ENCODE assay signal across 8 cellular contexts in the genomic region with DNA sequence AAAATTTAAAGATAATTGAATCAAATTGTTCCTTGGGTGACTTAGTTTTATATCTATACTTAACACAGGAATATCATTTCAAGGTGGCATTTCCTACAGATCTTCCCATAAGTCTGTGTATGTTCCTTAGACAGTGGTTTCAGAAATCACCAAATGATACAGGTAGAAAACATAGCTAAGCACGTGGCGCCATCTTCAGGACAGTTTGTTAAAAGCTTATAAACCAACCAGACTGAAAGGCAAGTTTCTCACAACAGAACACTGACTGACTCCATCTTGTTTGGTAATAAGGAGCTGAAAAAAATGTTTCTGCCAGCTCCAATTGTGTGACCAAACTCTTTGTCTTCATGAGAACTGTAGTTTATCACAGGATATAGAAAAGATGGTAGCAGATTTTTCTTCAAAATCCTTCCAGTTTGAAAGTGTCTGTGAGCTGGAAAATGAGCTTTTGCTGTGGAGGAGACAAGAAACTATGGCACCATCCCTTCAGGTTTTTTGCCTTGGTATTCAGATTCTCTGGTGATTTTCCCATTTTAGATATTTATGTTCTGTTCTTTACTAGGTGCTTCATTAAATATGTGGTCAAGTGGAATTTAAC. TPM values are rescaled to one million over a fixed set of nuclear protein-coding genes. Genes with fewer than 3 reads are reported as not detected.
DNase-seq lines count a peak whose midpoint lies in the region; ATAC-seq and TF ChIP-seq lines count a peak whose summit lies in the region.

No MANE protein-coding gene starts in this region.

- TF ChIP-seq POLR2A in esophagus squamous epithelium (IDR thresholded peaks at IDR 0.05), result no peak

- H3K27ac ChIP-seq in KMS-11 (no peak overlapping the region), OCI-LY7 (ENCODE audit: low read depth, low read length, poor library complexity, severe bottlenecking) (no peak overlapping the region), esophagus squamous epithelium (no peak overlapping the region), neural cell (ENCODE audit: low read length) (no peak overlapping the region)

- H3K9me3 ChIP-seq in OCI-LY7 (ENCODE audit: low read length) (no peaks in the 10 kb centered on the region), esophagus squamous epithelium (no peaks in the 10 kb centered on the region), neural cell (ENCODE audit: low read length) (no peaks in the 10 kb centered on the region)

- 0% methylated on average over 2 of the region's 2 CpGs for WGBS in esophagus squamous epithelium, 2 donors

- peak; percentile 85 for TF ChIP-seq CTCF in KMS-11 (conservative IDR thresholded peaks at IDR 0.05; ENCODE audit: low read depth, low read length)
- TF ChIP-seq CTCF in OCI-LY7 (conservative IDR thresholded peaks at IDR 0.05; ENCODE audit: low read length), result peak; percentile 92
- peak in 5 of 6 experiments; percentile 49 to 67 (median 56) for TF ChIP-seq CTCF in esophagus squamous epithelium (IDR thresholded peaks at IDR 0.05)
- peak; percentile 91 for TF ChIP-seq CTCF in neural cell (IDR thresholded peaks at IDR 0.05; ENCODE audit: poor library complexity, severe bottlenecking)

- no TSS peak for BruUV-seq in OCI-LY7 (replicated peaks; lab: Mats Ljungman, UMichigan)

- H3K4me2 ChIP-seq in KMS-11 (no peak overlapping the region), OCI-LY7 (ENCODE audit: low read length) (no peak overlapping the region), neural cell (ENCODE audit: low read length) (no peak overlapping the region)

- no peak overlapping the region for H3K4me3 ChIP-seq in KMS-11 (IDR thresholded peaks at IDR 0.05; ENCODE audit: insufficient read depth, low read depth, low read length)
- H3K4me3 ChIP-seq in OCI-LY7 (ENCODE audit: low read depth, low read length, poor library complexity, severe bottlenecking), result no peak overlapping the region
- H3K4me3 ChIP-seq in esophagus squamous epithelium, result no peak overlapping the region
- H3K4me3 ChIP-seq in neural cell (ENCODE audit: low read length), result no peak overlapping the region

- H3K4me1 ChIP-seq in KMS-11 (ENCODE audit: low read depth, poor library complexity, severe bottlenecking), result no peaks in the 10 kb centered on the region
- H3K4me1 ChIP-seq in OCI-LY7 (ENCODE audit: insufficient read depth, low read length, poor library complexity, severe bottlenecking), result no peaks in the 10 kb centered on the region
- no peaks in the 10 kb centered on the region for H3K4me1 ChIP-seq in esophagus squamous epithelium

- H3K9ac ChIP-seq in KMS-11, result no peak overlapping the region
- H3K9ac ChIP-seq in neural cell (ENCODE audit: low read length), result no peak overlapping the region

- intact Hi-C loops in OCI-LY7 (cut with micrococcal nuclease; ENCODE audit: unreplicated experiment), result loop anchor here (1.0 to 5.0 kb wide), 5 partner anchors 142 to 638 kb away; no protein-coding TSS in a partner anchor
- intact Hi-C loops in esophagus squamous epithelium (cut with DNase I), result loop anchor here (10.0 kb wide), 1 partner anchor 1590 kb away; no protein-coding TSS in a partner anchor

- no peak for TF ChIP-seq EP300 in neural cell (conservative IDR thresholded peaks at IDR 0.05; ENCODE audit: poor library complexity, severe bottlenecking)

- no peaks in the 10 kb centered on the region for H3K79me2 ChIP-seq in KMS-11 (ENCODE audit: insufficient read depth, low read depth)
- H3K79me2 ChIP-seq in OCI-LY7 (ENCODE audit: insufficient read depth, low read depth, low read length), result no peaks in the 10 kb centered on the region
- no peaks in the 10 kb centered on the region for H3K79me2 ChIP-seq in neural cell (replicated peaks; ENCODE audit: insufficient read depth, low read length)

- peak; percentile 96 for ATAC-seq in GM21619 (IDR thresholded peaks at IDR 0.05; ENCODE audit: unreplicated experiment)

- H3K9me2 ChIP-seq in OCI-LY7 (ENCODE audit: insufficient read depth, low read length) (no peaks in the 10 kb centered on the region), neural cell (ENCODE audit: insufficient read depth, low read length) (no peaks in the 10 kb centered on the region)

- POLR2A ChIA-PET in OCI-LY7 (lab: Charles Lee), result interaction anchor here (0.6 to 2.0 kb wide), 6 partner anchors 8 to 417 kb away, joined by 3 to 9 read pairs (median 4); no protein-coding TSS in a partner anchor

- TF ChIP-seq RAD21 in neural cell (conservative IDR thresholded peaks at IDR 0.05), result peak; percentile 96

- no peaks in the 10 kb centered on the region for H3K27me3 ChIP-seq in KMS-11 (ENCODE audit: insufficient read depth, low read depth)
- no peaks in the 10 kb centered on the region for H3K27me3 ChIP-seq in esophagus squamous epithelium
- no peaks in the 10 kb centered on the region for H3K27me3 ChIP-seq in neural cell (ENCODE audit: insufficient read depth, low read depth, low read length)

- DNase-seq in DMS114 treated with DMSO at 0.1 percent for 48 hours (lab: John Stamatoyannopoulos, UW; ENCODE audit: unreplicated experiment) (peak; percentile 70), OCI-LY7 (ENCODE audit: low spot score) (peak; percentile 78), activated T-cell treated with anti-CD3 and anti-CD28 coated beads for 4 hours (peak; percentile 62), esophagus squamous epithelium (lab: John Stamatoyannopoulos, UW) (no peak), stromal cell of bone marrow (ENCODE audit: low read depth) (peak; percentile 69)

- H2AFZ ChIP-seq in KMS-11 (ENCODE audit: low read depth) (peak overlapping the region; percentile 56), OCI-LY7 (ENCODE audit: low read length) (no peak overlapping the region; the same call in 1 of the 2 replicates), neural cell (ENCODE audit: low read depth, low read length) (no peak overlapping the region)

- H3K36me3 ChIP-seq in KMS-11 (ENCODE audit: insufficient read depth) (no peaks in the 10 kb centered on the region), OCI-LY7 (ENCODE audit: insufficient read depth, low read length) (no peaks in the 10 kb centered on the region), esophagus squamous epithelium (no peaks in the 10 kb centered on the region), neural cell (ENCODE audit: insufficient read depth, low read length) (no peaks in the 10 kb centered on the region)

- CTCF ChIA-PET in OCI-LY7 (lab: Charles Lee; ENCODE audit: unreplicated experiment), result interaction anchor here (0.7 to 1.2 kb wide), 7 partner anchors 9 to 611 kb away, joined by 3 to 6 read pairs (median 4); no protein-coding TSS in a partner anchor

- no peaks in the 10 kb centered on the region for H3F3A ChIP-seq in neural cell (ENCODE audit: insufficient read depth, low read length, poor library complexity, severe bottlenecking)

- H4K20me1 ChIP-seq in KMS-11 (ENCODE audit: insufficient read depth) (no peaks in the 10 kb centered on the region), OCI-LY7 (ENCODE audit: insufficient read depth, low read length) (no peaks in the 10 kb centered on the region), neural cell (ENCODE audit: insufficient read depth) (no peaks in the 10 kb centered on the region)

TF ChIP-seq in neural cell, 6 proteins besides CTCF, POLR2A, EP300 and RAD21:
- TF ChIP-seq TAF1 (IDR thresholded peaks at IDR 0.05; ENCODE audit: low read depth), result no peak
- TF ChIP-seq MXI1 (conservative IDR thresholded peaks at IDR 0.05; ENCODE audit: poor library complexity, severe bottlenecking), result no peak
- peak; percentile 96 for TF ChIP-seq SMC3 (conservative IDR thresholded peaks at IDR 0.05; ENCODE audit: poor library complexity)
- TF ChIP-seq, protein P1, sequence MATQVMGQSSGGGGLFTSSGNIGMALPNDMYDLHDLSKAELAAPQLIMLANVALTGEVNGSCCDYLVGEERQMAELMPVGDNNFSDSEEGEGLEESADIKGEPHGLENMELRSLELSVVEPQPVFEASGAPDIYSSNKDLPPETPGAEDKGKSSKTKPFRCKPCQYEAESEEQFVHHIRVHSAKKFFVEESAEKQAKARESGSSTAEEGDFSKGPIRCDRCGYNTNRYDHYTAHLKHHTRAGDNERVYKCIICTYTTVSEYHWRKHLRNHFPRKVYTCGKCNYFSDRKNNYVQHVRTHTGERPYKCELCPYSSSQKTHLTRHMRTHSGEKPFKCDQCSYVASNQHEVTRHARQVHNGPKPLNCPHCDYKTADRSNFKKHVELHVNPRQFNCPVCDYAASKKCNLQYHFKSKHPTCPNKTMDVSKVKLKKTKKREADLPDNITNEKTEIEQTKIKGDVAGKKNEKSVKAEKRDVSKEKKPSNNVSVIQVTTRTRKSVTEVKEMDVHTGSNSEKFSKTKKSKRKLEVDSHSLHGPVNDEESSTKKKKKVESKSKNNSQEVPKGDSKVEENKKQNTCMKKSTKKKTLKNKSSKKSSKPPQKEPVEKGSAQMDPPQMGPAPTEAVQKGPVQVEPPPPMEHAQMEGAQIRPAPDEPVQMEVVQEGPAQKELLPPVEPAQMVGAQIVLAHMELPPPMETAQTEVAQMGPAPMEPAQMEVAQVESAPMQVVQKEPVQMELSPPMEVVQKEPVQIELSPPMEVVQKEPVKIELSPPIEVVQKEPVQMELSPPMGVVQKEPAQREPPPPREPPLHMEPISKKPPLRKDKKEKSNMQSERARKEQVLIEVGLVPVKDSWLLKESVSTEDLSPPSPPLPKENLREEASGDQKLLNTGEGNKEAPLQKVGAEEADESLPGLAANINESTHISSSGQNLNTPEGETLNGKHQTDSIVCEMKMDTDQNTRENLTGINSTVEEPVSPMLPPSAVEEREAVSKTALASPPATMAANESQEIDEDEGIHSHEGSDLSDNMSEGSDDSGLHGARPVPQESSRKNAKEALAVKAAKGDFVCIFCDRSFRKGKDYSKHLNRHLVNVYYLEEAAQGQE (IDR thresholded peaks at IDR 0.05; ENCODE audit: borderline replicate concordance), result no peak
- TF ChIP-seq POLR2AphosphoS5 (IDR thresholded peaks at IDR 0.05), result no peak

RNA-seq across cellular contexts. Expression of gene NEUROD1, which starts 34.8 kb away (rescaled TPM):
- not detected in 2 replicates for total RNA-seq in OCI-LY7 (2014; rRNA removed; shearing (Covaris generic))
- total RNA-seq in OCI-LY7 (2022) (not detected in 2 replicates), esophagus squamous epithelium (not detected)
- not detected in 2 replicates for polyA plus RNA-seq in neural cell
- 0.23 TPM in 1 of 2 replicates, not detected in the other for polyA minus RNA-seq in neural cell

RNA-seq across cellular contexts. Expression of gene CERKL, which starts 58.2 kb away (rescaled TPM):
- total RNA-seq in OCI-LY7 (2014; rRNA removed; shearing (Covaris generic)), result not detected in 2 replicates
- total RNA-seq in OCI-LY7 (2022) (not detected in 2 replicates), esophagus squamous epithelium (under 1 TPM in 1 of 4 donors, not detected in 3; 0.15 TPM)
- polyA plus RNA-seq in neural cell, result not detected in 2 replicates
- 0.49 TPM in 1 of 2 replicates, not detected in the other for polyA minus RNA-seq in neural cell
